Comparison of ENCODE assay signal across 10 cellular contexts in the genomic region with DNA sequence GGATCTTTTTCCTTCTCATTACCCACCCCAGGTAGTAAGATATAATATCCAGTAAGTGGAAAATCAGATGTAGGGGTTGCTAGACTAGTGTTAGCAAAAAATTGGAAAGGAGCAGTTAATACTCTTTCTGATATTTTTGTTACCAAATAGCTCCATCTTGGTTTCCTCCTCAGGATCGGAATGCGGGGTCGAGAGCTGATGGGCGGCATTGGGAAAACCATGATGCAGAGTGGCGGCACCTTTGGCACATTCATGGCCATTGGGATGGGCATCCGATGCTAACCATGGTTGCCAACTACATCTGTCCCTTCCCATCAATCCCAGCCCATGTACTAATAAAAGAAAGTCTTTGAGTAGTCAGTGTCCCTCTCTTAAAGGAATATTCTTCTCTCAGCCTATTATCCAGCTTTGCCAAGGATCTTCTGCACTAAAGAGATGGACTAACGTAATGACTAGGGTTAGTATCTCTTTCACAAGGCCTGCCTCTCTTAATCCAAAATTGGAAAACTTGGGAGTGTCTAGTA. TPM values are rescaled to one million over a fixed set of nuclear protein-coding genes. Genes with fewer than 3 reads are reported as not detected.
DNase-seq lines count a peak whose midpoint lies in the region; ATAC-seq, FAIRE-seq and TF ChIP-seq lines count a peak whose summit lies in the region.
"Had no signal": no experiment of that assay in that cellular context is flagged by ENCODE, and none has a peak within 500 bp of the region (broad histone marks: within the 10 kb centered on the region; RNA-seq: fewer than 3 reads in every experiment).

No MANE protein-coding gene starts in this region.

- no peaks in the 10 kb centered on the region for H3K9me3 ChIP-seq in SK-N-MC (ENCODE audit: low read depth, low read length)

- H3K27me3 Mint-ChIP-seq in activated CD4-positive, alpha-beta T cell treated with anti-CD3 and anti-CD28 coated beads, Interleukin-2, amount 10 ng/mL, durations not matched to agents 7 days and 5 days: no peaks in the 10 kb centered on the region
- H3K27me3 Mint-ChIP-seq in stimulated activated naive B cell treated with anti-CD40 and anti-IgM and Interleukin-4, amounts not matched to agents 10 μg/mL and 1 μg/mL and 100 μg/mL, for 72 hours: no peaks in the 10 kb centered on the region

- TF ChIP-seq CTCF in epithelial cell of proximal tubule (conservative IDR thresholded peaks at IDR 0.05; ENCODE audit: low read depth, low read length): no peak

- H3K9me3 Mint-ChIP-seq in activated CD4-positive, alpha-beta T cell treated with anti-CD3 and anti-CD28 coated beads, Interleukin-2, amount 10 ng/mL, durations not matched to agents 7 days and 5 days: no peaks in the 10 kb centered on the region
- no peaks in the 10 kb centered on the region for H3K9me3 Mint-ChIP-seq in stimulated activated naive B cell treated with anti-CD40 and anti-IgM and Interleukin-4, amounts not matched to agents 10 μg/mL and 1 μg/mL and 100 μg/mL, for 72 hours

- H3K36me3 Mint-ChIP-seq in activated CD4-positive, alpha-beta T cell treated with anti-CD3 and anti-CD28 coated beads, Interleukin-2, amount 10 ng/mL, durations not matched to agents 7 days and 5 days (ENCODE audit: low read depth): peaks cover 49% of the 10 kb centered on the region
- H3K36me3 Mint-ChIP-seq in stimulated activated naive B cell treated with anti-CD40 and anti-IgM and Interleukin-4, amounts not matched to agents 10 μg/mL and 1 μg/mL and 100 μg/mL, for 72 hours: peaks cover 31 to 59% of the 10 kb centered on the region in 2 donors

- no peak for DNase-seq in activated CD4-positive, alpha-beta T cell treated with anti-CD3 and anti-CD28 coated beads, Interleukin-2, amount 10 ng/mL, durations not matched to agents 7 days and 5 days
- no peak for DNase-seq in activated CD4-positive, alpha-beta T cell treated with anti-CD3 and anti-CD28 coated beads for 1 hour
- DNase-seq in SK-N-MC (ENCODE audit: low read depth, low spot score) (no peak), epithelial cell of proximal tubule (ENCODE audit: low read depth) (no peak), H54 (ENCODE audit: insufficient read length, low spot score) (no peak), KG1 (lab: John Stamatoyannopoulos, UW) (no peak), anterior cingulate cortex (lab: John Stamatoyannopoulos, UW) (no peak)
- no peak for DNase-seq in stimulated activated naive B cell treated with anti-CD40 and anti-IgM and Interleukin-4, amounts not matched to agents 10 μg/mL and 1 μg/mL and 100 μg/mL, for 72 hours
- DNase-seq: NCI-H1048; stimulated activated CD4-positive, alpha-beta T cell treated with anti-CD3 and anti-CD28 coated beads, Interleukin-4, amount 100 ng/mL, for 24 hours had no signal

- peaks cover 40% of the 10 kb centered on the region for H3K36me3 ChIP-seq in SK-N-MC (ENCODE audit: insufficient read depth, low read length)

- peak overlapping the region; percentile 83 for H3K4me3 Mint-ChIP-seq in activated CD4-positive, alpha-beta T cell treated with anti-CD3 and anti-CD28 coated beads, Interleukin-2, amount 10 ng/mL, durations not matched to agents 7 days and 5 days
- peak overlapping the region; percentile 95 to 99 for H3K4me3 Mint-ChIP-seq in stimulated activated naive B cell treated with anti-CD40 and anti-IgM and Interleukin-4, amounts not matched to agents 10 μg/mL and 1 μg/mL and 100 μg/mL, for 72 hours

- ATAC-seq in stimulated activated naive B cell treated with anti-CD40 and anti-IgM and Interleukin-4, amounts not matched to agents 10 μg/mL and 1 μg/mL and 100 μg/mL, for 72 hours (replicated peaks): no peak

- FAIRE-seq in H54 (lab: Jason Lieb, UNC): no peak

- H3K4me3 ChIP-seq in SK-N-MC (peak overlapping the region; percentile 97), epithelial cell of proximal tubule (ENCODE audit: low read depth, low read length) (peak overlapping the region; percentile 84)

- POLR2A ChIA-PET in activated CD4-positive, alpha-beta T cell treated with anti-CD3 and anti-CD28 coated beads, Interleukin-2, amount 10 ng/mL, durations not matched to agents 7 days and 5 days (lab: Charles Lee): no interaction called here

- no peak for TF ChIP-seq POLR2A in H54 (IDR thresholded peaks at IDR 0.05; ENCODE audit: low read depth, low read length)

- peaks cover 47% of the 10 kb centered on the region for H3K4me1 Mint-ChIP-seq in activated CD4-positive, alpha-beta T cell treated with anti-CD3 and anti-CD28 coated beads, Interleukin-2, amount 10 ng/mL, durations not matched to agents 7 days and 5 days
- peaks cover 20 to 33% of the 10 kb centered on the region in 2 donors for H3K4me1 Mint-ChIP-seq in stimulated activated naive B cell treated with anti-CD40 and anti-IgM and Interleukin-4, amounts not matched to agents 10 μg/mL and 1 μg/mL and 100 μg/mL, for 72 hours

- CTCF ChIA-PET in activated CD4-positive, alpha-beta T cell treated with anti-CD3 and anti-CD28 coated beads, Interleukin-2, amount 10 ng/mL, durations not matched to agents 7 days and 5 days (lab: Charles Lee): interaction anchor here (0.6 to 1.6 kb wide), 4 partner anchors 14 to 1343 kb away, joined by 3 read pairs; no protein-coding TSS in a partner anchor

- peak overlapping the region; percentile 96 for H3K9ac ChIP-seq in SK-N-MC (ENCODE audit: insufficient read length)

- H3K27ac ChIP-seq in SK-N-MC: peak overlapping the region; percentile 82

- H3K27ac Mint-ChIP-seq in activated CD4-positive, alpha-beta T cell treated with anti-CD3 and anti-CD28 coated beads, Interleukin-2, amount 10 ng/mL, durations not matched to agents 7 days and 5 days: peak overlapping the region; percentile 95
- H3K27ac Mint-ChIP-seq in stimulated activated naive B cell treated with anti-CD40 and anti-IgM and Interleukin-4, amounts not matched to agents 10 μg/mL and 1 μg/mL and 100 μg/mL, for 72 hours: peak overlapping the region; percentile 100

RNA-seq across cellular contexts. Expression of a gene that starts 1.5 kb away (rescaled TPM):
- total RNA-seq in activated CD4-positive, alpha-beta T cell treated with anti-CD3 and anti-CD28 coated beads, Interleukin-2, amount 10 ng/mL, durations not matched to agents 7 days and 5 days: 100 to 1,000 TPM in 1 of 2 experiments, 10 to 100 TPM in 1; 55.0 to 103 TPM
- total RNA-seq in epithelial cell of proximal tubule: 523 and 938 TPM in 2 replicates

RNA-seq across cellular contexts. Expression of a gene that starts 1.5 kb away (rescaled TPM):
- 10 to 100 TPM; 33.2 to 36.6 TPM for total RNA-seq in activated CD4-positive, alpha-beta T cell treated with anti-CD3 and anti-CD28 coated beads, Interleukin-2, amount 10 ng/mL, durations not matched to agents 7 days and 5 days
- 10.3 and 39.9 TPM in 2 replicates for total RNA-seq in epithelial cell of proximal tubule

RNA-seq across cellular contexts. Expression of a gene that starts 36.0 kb away (rescaled TPM):
- total RNA-seq in activated CD4-positive, alpha-beta T cell treated with anti-CD3 and anti-CD28 coated beads, Interleukin-2, amount 10 ng/mL, durations not matched to agents 7 days and 5 days: 100 to 1,000 TPM; 252 to 256 TPM
- total RNA-seq in epithelial cell of proximal tubule: 22.5 and 177 TPM in 2 replicates

RNA-seq across cellular contexts. Expression of a gene that starts 36.0 kb away (rescaled TPM):
- total RNA-seq in activated CD4-positive, alpha-beta T cell treated with anti-CD3 and anti-CD28 coated beads, Interleukin-2, amount 10 ng/mL, durations not matched to agents 7 days and 5 days: 100 to 1,000 TPM; 121 to 127 TPM
- 46.3 and 47.3 TPM in 2 replicates for total RNA-seq in epithelial cell of proximal tubule

RNA-seq across cellular contexts. Expression of a gene that starts 41.4 kb away (rescaled TPM):
- total RNA-seq in activated CD4-positive, alpha-beta T cell treated with anti-CD3 and anti-CD28 coated beads, Interleukin-2, amount 10 ng/mL, durations not matched to agents 7 days and 5 days: 100 to 1,000 TPM; 374 to 396 TPM
- total RNA-seq in epithelial cell of proximal tubule: 117 and 148 TPM in 2 replicates
